In genomic region chr9:34994429-34995287, GRCh38 we compare ENCODE assay signal across 8 cellular contexts. TPM values are rescaled to one million over a fixed set of nuclear protein-coding genes. Genes with fewer than 3 reads are reported as not detected.
DNase-seq lines count a peak whose midpoint lies in the region; ATAC-seq and TF ChIP-seq lines count a peak whose summit lies in the region.

No MANE protein-coding gene starts in this region.

- peaks cover 11 to 38% (median 22%) of the 10 kb centered on the region in 11 experiments; a peak in 20 of 22 replicates for H3K36me3 ChIP-seq in BLaER1 treated with 17β-estradiol and CSF1 and Interleukin-3, amounts not matched to agents 10 nM and 100 nM
- peaks cover 28% of the 10 kb centered on the region for H3K36me3 ChIP-seq in H7 (replicated peaks; ENCODE audit: control insufficient read depth, insufficient read depth, low read length)
- peaks cover 3% of the 10 kb centered on the region; the same call in 1 of the 2 replicates for H3K36me3 ChIP-seq in OCI-LY7 (ENCODE audit: insufficient read depth, low read length)

- H3K9me2 ChIP-seq in OCI-LY7 (ENCODE audit: insufficient read depth, low read length) = no peaks in the 10 kb centered on the region

- POLR2A ChIA-PET in OCI-LY7 (lab: Charles Lee) = interaction anchor here (0.6 to 1.1 kb wide), 2 partner anchors 10 to 47 kb away, joined by 3 read pairs; no protein-coding TSS in a partner anchor

- peaks cover 44 to 59% (median 54%) of the 10 kb centered on the region in 10 experiments for H3K4me1 ChIP-seq in BLaER1 treated with 17β-estradiol and CSF1 and Interleukin-3, amounts not matched to agents 10 nM and 100 nM
- peaks cover 17% of the 10 kb centered on the region for H3K4me1 ChIP-seq in OCI-LY7 (ENCODE audit: insufficient read depth, low read length, poor library complexity, severe bottlenecking)

- TF ChIP-seq CTCF in OCI-LY7 (conservative IDR thresholded peaks at IDR 0.05; ENCODE audit: low read length) = peak; percentile 78
- TF ChIP-seq CTCF in epithelial cell of esophagus (IDR thresholded peaks at IDR 0.05; ENCODE audit: insufficient read depth, low read depth, low read length, missing control alignments) = peak; percentile 82
- TF ChIP-seq CTCF in nephron (IDR thresholded peaks at IDR 0.05; ENCODE audit: unreplicated experiment in 3 of 3) = peak; percentile 47 to 63 (median 55)

- peak overlapping the region; percentile 59 to 98 (median 79) for H3K4me2 ChIP-seq in BLaER1 treated with 17β-estradiol and CSF1 and Interleukin-3, amounts not matched to agents 10 nM and 100 nM
- H3K4me2 ChIP-seq in OCI-LY7 (ENCODE audit: low read length) = no peak overlapping the region

- CTCF ChIA-PET in OCI-LY7 (lab: Charles Lee; ENCODE audit: unreplicated experiment) = interaction anchor here (1.5 kb wide), 1 partner anchor 95 kb away, joined by 8 read pairs; no protein-coding TSS in a partner anchor

- H3K4me3 ChIP-seq in BLaER1 treated with 17β-estradiol and CSF1 and Interleukin-3, amounts not matched to agents 10 nM and 100 nM = peak overlapping the region in 2 of 10 experiments; percentile 12 to 21; a peak in 2 of 20 replicates
- H3K4me3 ChIP-seq in H7 (ENCODE audit: insufficient read depth, low read depth, low read length) (no peak overlapping the region), OCI-LY7 (ENCODE audit: low read depth, low read length, poor library complexity, severe bottlenecking) (no peak overlapping the region), epithelial cell of esophagus (ENCODE audit: low read length) (no peak overlapping the region)

- peak; percentile 87 for DNase-seq in H7
- no peak for DNase-seq in OCI-LY7 (ENCODE audit: low spot score)
- peak; percentile 75 for DNase-seq in epithelial cell of esophagus (ENCODE audit: low read depth)
- DNase-seq in NOMO-1 (lab: John Stamatoyannopoulos, UW; ENCODE audit: unreplicated experiment in 2 of 2) = no peak
- no peak for DNase-seq in GM19240 (ENCODE audit: insufficient read length, low spot score)

- peak overlapping the region; percentile 9 to 68 (median 57) for H3K4me3 Mint-ChIP-seq in nephron

- intact Hi-C loops in OCI-LY7 (cut with micrococcal nuclease; ENCODE audit: unreplicated experiment) = no loop called here

- H3K36me3 Mint-ChIP-seq in nephron (ENCODE audit: low read depth) = peaks cover 6% of the 10 kb centered on the region

- no peaks in the 10 kb centered on the region for H3K27me3 ChIP-seq in BLaER1 treated with 17β-estradiol and CSF1 and Interleukin-3, amounts not matched to agents 10 nM and 100 nM
- H3K27me3 ChIP-seq in H7 (ENCODE audit: control insufficient read depth, insufficient read depth, low read length) = no peaks in the 10 kb centered on the region

- no peak for ATAC-seq in HG02678 (IDR thresholded peaks at IDR 0.05; ENCODE audit: unreplicated experiment)

- H3K79me2 ChIP-seq in OCI-LY7 (ENCODE audit: insufficient read depth, low read depth, low read length) = no peaks in the 10 kb centered on the region

- peaks cover 0 to 15% (median 0%) of the 10 kb centered on the region in 11 experiments; a peak in 4 of 22 replicates for H4K20me1 ChIP-seq in BLaER1 treated with 17β-estradiol and CSF1 and Interleukin-3, amounts not matched to agents 10 nM and 100 nM
- no peaks in the 10 kb centered on the region for H4K20me1 ChIP-seq in OCI-LY7 (ENCODE audit: insufficient read depth, low read length)

- H3K27ac Mint-ChIP-seq in nephron = peak overlapping the region; percentile 84 to 92 (median 84)

- no peaks in the 10 kb centered on the region for H3K9me3 ChIP-seq in BLaER1 treated with 17β-estradiol and CSF1 and Interleukin-3, amounts not matched to agents 10 nM and 100 nM (replicated peaks in 1 of 11)
- no peaks in the 10 kb centered on the region for H3K9me3 ChIP-seq in OCI-LY7 (ENCODE audit: low read length)

- no TSS peak for BruUV-seq in OCI-LY7 (replicated peaks; lab: Mats Ljungman, UMichigan)

- no peak overlapping the region for H2AFZ ChIP-seq in OCI-LY7 (ENCODE audit: low read length)

- no peaks in the 10 kb centered on the region for H3K9me3 Mint-ChIP-seq in nephron

- H3K4me1 Mint-ChIP-seq in nephron = peaks cover 52% of the 10 kb centered on the region

- no peaks in the 10 kb centered on the region for H3K27me3 Mint-ChIP-seq in nephron (ENCODE audit: low read depth)

- peak overlapping the region in 5 of 11 experiments; percentile 30 to 77 (median 65); a peak in 7 of 22 replicates for H3K9ac ChIP-seq in BLaER1 treated with 17β-estradiol and CSF1 and Interleukin-3, amounts not matched to agents 10 nM and 100 nM

- peak overlapping the region in 3 of 11 experiments; percentile 53 to 93 (median 86); a peak in 8 of 22 replicates for H3K27ac ChIP-seq in BLaER1 treated with 17β-estradiol and CSF1 and Interleukin-3, amounts not matched to agents 10 nM and 100 nM
- no peak overlapping the region for H3K27ac ChIP-seq in OCI-LY7 (ENCODE audit: low read depth, low read length, poor library complexity, severe bottlenecking)

RNA-seq across cellular contexts. Expression of gene DNAJB5, which starts 5.1 kb away (rescaled TPM):
- total RNA-seq in H7 (2014; rRNA removed; shearing (Covaris generic)) = 48.9 and 51.2 TPM in 2 replicates
- 4.6 and 5.1 TPM in 2 replicates for total RNA-seq in OCI-LY7 (2014; rRNA removed; shearing (Covaris generic))
- 5.8 and 6.7 TPM in 2 replicates for total RNA-seq in OCI-LY7 (2022)

RNA-seq across cellular contexts. Expression of gene PHF24, which starts 36.6 kb away (rescaled TPM):
- 0.37 and 0.42 TPM in 2 replicates for total RNA-seq in H7 (2014; rRNA removed; shearing (Covaris generic))
- not detected in 2 replicates for total RNA-seq in OCI-LY7 (2014; rRNA removed; shearing (Covaris generic))
- total RNA-seq in OCI-LY7 (2022) = not detected in 2 replicates

Comparison
In these comparisons a context has a peak if more than half of its experiments do, and no peak if none do; other contexts are left out.
1. DNase-seq: peak in H7 (single experiment) and epithelial cell of esophagus (single experiment); none in OCI-LY7 (single experiment), NOMO-1 (0 of 2) and GM19240 (single experiment).
2. Peak in every context shown above with its lines, with median percentiles within 50 percentile points of each other: CTCF ChIP-seq.